Comparison of ENCODE assay signal across 26 cellular contexts in the genomic region with DNA sequence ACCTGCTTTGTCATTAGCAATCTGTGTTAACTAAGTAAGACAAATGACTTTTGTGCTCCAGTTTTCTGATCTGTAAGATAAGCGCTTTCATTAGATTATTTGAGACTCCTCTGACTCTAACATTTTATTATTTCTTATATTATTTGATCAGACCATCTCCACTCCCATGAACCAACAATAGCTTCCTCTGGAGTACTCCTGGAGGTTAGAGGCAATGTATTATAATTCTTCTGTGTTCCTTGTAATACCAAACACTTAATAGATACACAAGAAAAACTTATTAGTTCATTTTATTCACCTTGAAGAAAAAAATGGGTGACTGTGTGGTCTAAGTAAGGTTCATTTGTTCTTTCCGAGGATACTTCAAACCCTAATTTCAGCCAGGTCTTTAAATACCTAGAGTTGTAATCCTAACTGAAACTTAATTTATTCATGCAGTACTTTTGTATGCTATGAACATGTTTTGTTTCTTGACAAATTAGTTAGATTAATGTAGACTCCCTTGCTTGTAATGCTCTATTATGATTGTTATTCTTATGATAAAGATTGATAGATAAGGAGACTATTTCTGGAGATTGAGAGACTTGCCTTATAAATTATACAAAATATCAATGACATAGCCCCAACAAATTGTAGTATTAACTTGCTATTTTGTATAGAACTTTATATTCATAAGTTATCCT. TPM values are rescaled to one million over a fixed set of nuclear protein-coding genes. Genes with fewer than 3 reads are reported as not detected.
DNase-seq lines count a peak whose midpoint lies in the region; ATAC-seq, FAIRE-seq and TF ChIP-seq lines count a peak whose summit lies in the region.
"Had no signal": no experiment of that assay in that cellular context is flagged by ENCODE, and none has a peak within 500 bp of the region (broad histone marks: within the 10 kb centered on the region; RNA-seq: fewer than 3 reads in every experiment).

No MANE protein-coding gene starts in this region.

- no peak; the same call in 2 of the 3 replicates for ATAC-seq in SK-N-SH treated with all-trans-retinoic acid at 6 μM for 48 hours
- ATAC-seq in activated T-helper 17 cell treated with anti-CD3 and anti-CD28 coated beads, Interleukin-2, amount 50 U/mL, for 72 hours (replicated peaks) = no peak
- ATAC-seq in HG02970 (IDR thresholded peaks at IDR 0.05; ENCODE audit: low FRiP score, unreplicated experiment) = no peak
- ATAC-seq: CD8-positive, alpha-beta T cell; GM23338 had no signal

- no peaks in the 10 kb centered on the region; the same call in 1 of the 2 replicates for H4K20me1 ChIP-seq in SK-N-SH (ENCODE audit: insufficient read depth)

- TF ChIP-seq EP300 in SK-N-SH (IDR thresholded peaks at IDR 0.05; ENCODE audit: borderline replicate concordance in 1 of 2, low read depth in 1 of 2, low read length in 1 of 2) = no peak

- POLR2A ChIA-PET in SK-N-SH (lab: Yijun Ruan, JAX) = no interaction called here

- H3K36me3 ChIP-seq in SK-N-SH (replicated peaks in 1 of 2; ENCODE audit: control insufficient read depth in 1 of 2, insufficient read depth in 2 of 2, low read length in 1 of 2) (peaks cover 52 to 92% of the 10 kb centered on the region in 2 experiments), small intestine (ENCODE audit: control insufficient read depth in 2 of 2, insufficient read depth in 2 of 2, low read length in 2 of 2) (peaks cover 0 to 3% of the 10 kb centered on the region in 2 donors)

- no peak overlapping the region for H3K4me2 ChIP-seq in SK-N-SH
- H3K4me2 ChIP-seq: GM23338 had no signal

- FAIRE-seq in G401.6 (lab: Jason Lieb, UNC) = peak; percentile 63
- FAIRE-seq in small intestine (lab: Jason Lieb, UNC) = peak; percentile 61
- FAIRE-seq: GM12892 had no signal

- no peak for TF ChIP-seq CTCF in SK-N-SH (IDR thresholded peaks at IDR 0.05)

- no peak for DNase-seq in SK-N-SH
- DNase-seq in small intestine = no peak
- no peak for DNase-seq in NCI-H128 (lab: John Stamatoyannopoulos, UW; ENCODE audit: unreplicated experiment)
- no peak for DNase-seq in AG08395 (ENCODE audit: low spot score)
- DNase-seq: AML-193; C1 segment of cervical spinal cord; Calu3; CD8-positive, alpha-beta T cell; DMS153; KBM-7; NCI-H1092; NCI-H1436 treated with DMSO at 0.1 percent for 48 hours; NCI-H2029; NCI-H226; NCI-H510A treated with DMSO at 0.1 percent for 48 hours; NCI-H748 treated with DMSO at 0.1 percent for 48 hours; SHP77 treated with DMSO at 0.1 percent for 48 hours had no signal

- no peaks in the 10 kb centered on the region for H3K27me3 Mint-ChIP-seq in activated T-helper 17 cell treated with anti-CD3 and anti-CD28 coated beads, Interleukin-2, amount 50 U/mL, for 72 hours

- peaks cover 93% of the 10 kb centered on the region for H3K36me3 Mint-ChIP-seq in activated T-helper 17 cell treated with anti-CD3 and anti-CD28 coated beads, Interleukin-2, amount 50 U/mL, for 72 hours (ENCODE audit: low read depth)

- no peaks in the 10 kb centered on the region for H3K4me1 Mint-ChIP-seq in activated T-helper 17 cell treated with anti-CD3 and anti-CD28 coated beads, Interleukin-2, amount 50 U/mL, for 72 hours
- H3K4me1 Mint-ChIP-seq: GM23338 had no signal

- H3K27ac Mint-ChIP-seq in activated T-helper 17 cell treated with anti-CD3 and anti-CD28 coated beads, Interleukin-2, amount 50 U/mL, for 72 hours = peak overlapping the region; percentile 28
- H3K27ac Mint-ChIP-seq: CD8-positive, alpha-beta T cell; GM23338 had no signal

- CTCF ChIA-PET in SK-N-SH (lab: Yijun Ruan, JAX) = interaction anchor here (1.1 kb wide), 1 partner anchor 37 kb away, joined by 3 read pairs; no protein-coding TSS in a partner anchor

- no peaks in the 10 kb centered on the region for H3K9me2 ChIP-seq in SK-N-SH

- H3K9ac ChIP-seq in SK-N-SH = no peak overlapping the region

- no peak overlapping the region for H3K4me3 Mint-ChIP-seq in activated T-helper 17 cell treated with anti-CD3 and anti-CD28 coated beads, Interleukin-2, amount 50 U/mL, for 72 hours
- H3K4me3 Mint-ChIP-seq: CD8-positive, alpha-beta T cell; GM23338 had no signal

- peaks cover 4% of the 10 kb centered on the region for H3K79me2 ChIP-seq in SK-N-SH (ENCODE audit: insufficient read depth)

- 87% methylated on average over 2 of the region's 2 CpGs for WGBS in SK-N-SH (ENCODE audit: low lambda C conversion rate)
- 88 to 99% (median 93%) methylated on average over 2 of the region's 2 CpGs for WGBS in small intestine, 3 donors

- H3K27me3 ChIP-seq in SK-N-SH (ENCODE audit: insufficient read depth) (no peaks in the 10 kb centered on the region), small intestine (ENCODE audit: control insufficient read depth in 2 of 2, insufficient read depth in 2 of 2, low read length in 2 of 2) (no peaks in the 10 kb centered on the region)

- peaks cover 13% of the 10 kb centered on the region for H3F3A ChIP-seq in SK-N-SH (replicated peaks; ENCODE audit: insufficient read depth)

- no peak overlapping the region for H2AFZ ChIP-seq in SK-N-SH (ENCODE audit: low read depth)
- H2AFZ ChIP-seq: GM23338 had no signal

- H3K9me3 Mint-ChIP-seq in activated T-helper 17 cell treated with anti-CD3 and anti-CD28 coated beads, Interleukin-2, amount 50 U/mL, for 72 hours = no peaks in the 10 kb centered on the region
- H3K9me3 Mint-ChIP-seq: CD8-positive, alpha-beta T cell; GM23338 had no signal

- H3K4me3 ChIP-seq in SK-N-SH (ENCODE audit: low read depth in 2 of 2, low read length in 1 of 2) (no peak overlapping the region), small intestine (ENCODE audit: low read depth in 1 of 2, low read length in 2 of 2) (no peak overlapping the region)
- H3K4me3 ChIP-seq: GM23338, HAP-1 had no signal

- H3K27ac ChIP-seq in SK-N-SH (ENCODE audit: low read depth in 2 of 2, low read length in 1 of 2) (peak overlapping the region in 1 of 2 experiments; percentile 16; a peak in 1 of 4 replicates), small intestine (ENCODE audit: low read depth in 1 of 2, low read length in 1 of 2) (no peak overlapping the region)
- H3K27ac ChIP-seq: 22Rv1, RWPE1 had no signal

- no peaks in the 10 kb centered on the region for H3K4me1 ChIP-seq in SK-N-SH (ENCODE audit: control insufficient read depth in 1 of 2, insufficient read depth in 2 of 2, low read depth in 1 of 2, low read length in 1 of 2)
- H3K4me1 ChIP-seq in small intestine (ENCODE audit: control insufficient read depth in 2 of 2, insufficient read depth in 1 of 2, low read depth in 1 of 2, low read length in 1 of 2) = no peaks in the 10 kb centered on the region
- H3K4me1 ChIP-seq: HAP-1 had no signal

- no peak for TF ChIP-seq RAD21 in SK-N-SH (IDR thresholded peaks at IDR 0.05; ENCODE audit: low read length)

- H3K9me3 ChIP-seq in SK-N-SH (no peaks in the 10 kb centered on the region), small intestine (ENCODE audit: control insufficient read depth, low read depth) (no peaks in the 10 kb centered on the region)
- H3K9me3 ChIP-seq: HAP-1 had no signal

TF ChIP-seq in SK-N-SH treated with all-trans-retinoic acid at 6 μM for 48 hours, 23 proteins besides CTCF, POLR2A, EP300 and RAD21 (continues in another document):
- TF ChIP-seq ISL1 (CRISPR knock-in tag; IDR thresholded peaks at IDR 0.05) (peak; percentile 90), BACH2 (CRISPR knock-in tag; IDR thresholded peaks at IDR 0.05; ENCODE audit: borderline replicate concordance) (no peak)

TF ChIP-seq in SK-N-SH, 30 proteins besides CTCF, POLR2A, EP300 and RAD21:
- TF ChIP-seq SMC3 (IDR thresholded peaks at IDR 0.05; ENCODE audit: low read depth, low read length) = no peak
- TF ChIP-seq POLR2AphosphoS5 (IDR thresholded peaks at IDR 0.05; ENCODE audit: low read depth, low read length) = no peak
- no peak for TF ChIP-seq MXI1 (IDR thresholded peaks at IDR 0.05; ENCODE audit: low read depth, low read length)
- TF ChIP-seq, protein P1, sequence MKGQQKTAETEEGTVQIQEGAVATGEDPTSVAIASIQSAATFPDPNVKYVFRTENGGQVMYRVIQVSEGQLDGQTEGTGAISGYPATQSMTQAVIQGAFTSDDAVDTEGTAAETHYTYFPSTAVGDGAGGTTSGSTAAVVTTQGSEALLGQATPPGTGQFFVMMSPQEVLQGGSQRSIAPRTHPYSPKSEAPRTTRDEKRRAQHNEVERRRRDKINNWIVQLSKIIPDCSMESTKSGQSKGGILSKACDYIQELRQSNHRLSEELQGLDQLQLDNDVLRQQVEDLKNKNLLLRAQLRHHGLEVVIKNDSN (IDR thresholded peaks at IDR 0.05; ENCODE audit: borderline replicate concordance, low read depth) = no peak
- TF ChIP-seq SIN3A (IDR thresholded peaks at IDR 0.05; ENCODE audit: borderline replicate concordance, low read depth, low read length) = no peak

RNA-seq across cellular contexts. Expression of a gene that starts 53.9 kb away (rescaled TPM):
- polyA plus RNA-seq in SK-N-SH (2012; rRNA removed) (152 and 162 TPM in 2 replicates), small intestine (100 to 1,000 TPM in 1 of 3 donors, 10 to 100 TPM in 2; 93.2 to 151 (median 99.5) TPM)
- polyA plus RNA-seq in SK-N-SH (2012; cell fraction: cytosol; rRNA removed) = 124 and 156 TPM in 2 replicates
- polyA plus RNA-seq in SK-N-SH (2012; cell fraction: nucleus; rRNA removed) = 65.3 and 89.9 TPM in 2 replicates
- total RNA-seq in activated T-helper 17 cell treated with anti-CD3 and anti-CD28 coated beads, Interleukin-2, amount 50 U/mL, for 72 hours = 10 to 100 TPM; 14.2 to 22.3 TPM
